Comparison of ENCODE assay signal across 8 cellular contexts in the genomic region with DNA sequence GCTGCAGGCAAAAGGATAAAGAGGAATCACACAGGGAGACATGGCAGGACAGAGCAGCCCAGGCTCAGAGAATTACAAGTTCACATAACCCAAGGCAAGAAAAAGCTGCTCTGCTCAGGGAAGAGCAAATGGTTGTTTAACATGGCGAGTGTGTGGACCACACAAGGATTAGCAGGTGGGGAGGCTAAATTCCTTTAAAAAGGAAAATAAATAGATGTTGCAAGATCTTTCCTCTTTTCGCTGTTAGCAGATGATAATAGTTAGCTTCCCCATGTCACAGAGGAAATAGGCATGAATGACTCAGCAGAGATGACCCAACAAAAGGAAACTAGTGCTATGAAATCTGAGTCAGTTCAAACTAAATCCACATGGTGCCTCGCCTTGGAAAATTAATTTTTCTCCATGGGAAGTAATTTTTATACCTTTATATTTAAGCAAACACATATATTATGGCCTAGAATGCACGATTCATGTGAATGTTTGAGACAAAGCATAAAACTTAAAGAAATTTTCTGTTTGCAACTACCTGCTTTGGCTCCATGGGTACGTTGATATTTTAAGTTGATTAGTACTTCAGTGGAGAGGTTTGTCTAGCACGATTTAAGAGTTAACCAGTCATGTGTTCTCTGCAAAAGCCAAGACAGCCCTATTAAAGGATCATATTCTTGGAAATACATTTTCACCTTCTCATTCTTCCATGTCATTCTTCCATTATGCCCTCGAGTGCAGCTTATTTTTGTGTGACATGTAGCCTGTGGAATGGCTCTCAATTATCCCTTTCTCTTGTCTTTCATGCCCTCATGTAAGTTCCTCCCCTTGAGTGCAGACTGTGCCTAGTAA. TPM values are rescaled to one million over a fixed set of nuclear protein-coding genes. Genes with fewer than 3 reads are reported as not detected.
DNase-seq lines count a peak whose midpoint lies in the region; ATAC-seq and TF ChIP-seq lines count a peak whose summit lies in the region.

No MANE protein-coding gene starts in this region.

- TF ChIP-seq CTCF in activated CD8-positive, alpha-beta T cell treated with anti-CD3 and anti-CD28 coated beads for 36 hours (IDR thresholded peaks at IDR 0.05) = no peak
- no peak for TF ChIP-seq CTCF in GM10248 (IDR thresholded peaks at IDR 0.05; ENCODE audit: control extremely low read depth, extremely low read depth, low read depth, missing control alignments)

- DNase-seq in DMS79 treated with DMSO at 0.1 percent for 48 hours (lab: John Stamatoyannopoulos, UW) = peak; percentile 48
- DNase-seq in DMS79 (lab: John Stamatoyannopoulos, UW) = no peak
- peak; percentile 84 for DNase-seq in RKO (ENCODE audit: low spot score)
- no peak for DNase-seq in activated CD8-positive, alpha-beta T cell treated with anti-CD3 and anti-CD28 coated beads for 36 hours
- no peak for DNase-seq in NCI-H2196 treated with DMSO at 0.1 percent for 48 hours (lab: John Stamatoyannopoulos, UW; ENCODE audit: unreplicated experiment)
- no peak for DNase-seq in GM10248 (ENCODE audit: extremely low spot score)

- intact Hi-C loops in activated CD8-positive, alpha-beta T cell treated with anti-CD3 and anti-CD28 coated beads for 36 hours (cut with micrococcal nuclease) = no loop called here

- H3K4me2 ChIP-seq in skeletal muscle satellite cell (ENCODE audit: low read length) = peak overlapping the region; percentile 48

- no peaks in the 10 kb centered on the region for H3K9me3 ChIP-seq in skeletal muscle satellite cell (replicated peaks; ENCODE audit: low read length)

- H3K4me1 ChIP-seq in skeletal muscle satellite cell (ENCODE audit: control insufficient read depth, insufficient read depth, low read length) = peaks cover 53% of the 10 kb centered on the region

- H3K36me3 ChIP-seq in skeletal muscle satellite cell (ENCODE audit: insufficient read depth, low read length) = no peaks in the 10 kb centered on the region

- H3K4me1 Mint-ChIP-seq in activated CD8-positive, alpha-beta T cell treated with anti-CD3 and anti-CD28 coated beads for 36 hours (ENCODE audit: low read depth) = no peaks in the 10 kb centered on the region

- no peaks in the 10 kb centered on the region for H3K27me3 ChIP-seq in skeletal muscle satellite cell (ENCODE audit: control insufficient read depth, insufficient read depth, low read length)

- no peak overlapping the region for H3K27ac Mint-ChIP-seq in activated CD8-positive, alpha-beta T cell treated with anti-CD3 and anti-CD28 coated beads for 36 hours

- H3K27me3 Mint-ChIP-seq in activated CD8-positive, alpha-beta T cell treated with anti-CD3 and anti-CD28 coated beads for 36 hours = peaks cover 25% of the 10 kb centered on the region

- no peaks in the 10 kb centered on the region for H3K36me3 Mint-ChIP-seq in activated CD8-positive, alpha-beta T cell treated with anti-CD3 and anti-CD28 coated beads for 36 hours (ENCODE audit: low read depth)

- POLR2A ChIA-PET in activated CD8-positive, alpha-beta T cell treated with anti-CD3 and anti-CD28 coated beads for 36 hours (lab: Charles Lee) = no interaction called here
- POLR2A ChIA-PET in GM10248 (lab: Yijun Ruan, JAX) = no interaction called here

- CTCF ChIA-PET in activated CD8-positive, alpha-beta T cell treated with anti-CD3 and anti-CD28 coated beads for 36 hours (lab: Charles Lee) = interaction anchor here (0.6 kb wide), 1 partner anchor 552 kb away, joined by 3 read pairs; no protein-coding TSS in a partner anchor
- CTCF ChIA-PET in GM10248 (lab: Yijun Ruan, JAX) = no interaction called here

- H3K4me3 ChIP-seq in skeletal muscle satellite cell (ENCODE audit: low read length) = peak overlapping the region; percentile 1

- no peak overlapping the region for H3K4me3 Mint-ChIP-seq in activated CD8-positive, alpha-beta T cell treated with anti-CD3 and anti-CD28 coated beads for 36 hours

- ATAC-seq in esophagus mucosa = peak; percentile 79
- ATAC-seq in activated CD8-positive, alpha-beta T cell treated with anti-CD3 and anti-CD28 coated beads for 36 hours = no peak

- no peaks in the 10 kb centered on the region for H3K9me3 Mint-ChIP-seq in activated CD8-positive, alpha-beta T cell treated with anti-CD3 and anti-CD28 coated beads for 36 hours

- peak overlapping the region; percentile 32 for H3K9ac ChIP-seq in skeletal muscle satellite cell (ENCODE audit: low read depth, low read length)

RNA-seq across cellular contexts. Expression of a gene that starts 38.5 kb away (rescaled TPM):
- total RNA-seq in esophagus mucosa = 5.6 TPM
- 56.0 and 74.5 TPM in 2 replicates for total RNA-seq in skeletal muscle satellite cell (2012; rRNA removed)
- total RNA-seq in activated CD8-positive, alpha-beta T cell treated with anti-CD3 and anti-CD28 coated beads for 36 hours = 1 to 10 TPM; 1.4 to 2.1 TPM

RNA-seq across cellular contexts. Expression of a gene that starts 54.4 kb away (rescaled TPM):
- 0.36 TPM for total RNA-seq in esophagus mucosa
- 150 and 163 TPM in 2 replicates for total RNA-seq in skeletal muscle satellite cell (2012; rRNA removed)
- not detected for total RNA-seq in activated CD8-positive, alpha-beta T cell treated with anti-CD3 and anti-CD28 coated beads for 36 hours

Comparison
In these comparisons a context has a peak if more than half of its experiments do, and no peak if none do; other contexts are left out.
1. DNase-seq: peak in DMS79 treated with DMSO at 0.1 percent for 48 hours (single experiment) and RKO (single experiment); none in DMS79 (single experiment), activated CD8-positive, alpha-beta T cell treated with anti-CD3 and anti-CD28 coated beads for 36 hours (single experiment), NCI-H2196 treated with DMSO at 0.1 percent for 48 hours (single experiment) and GM10248 (single experiment).